ENCODE assay signal across 2 cellular contexts in the genomic region with DNA sequence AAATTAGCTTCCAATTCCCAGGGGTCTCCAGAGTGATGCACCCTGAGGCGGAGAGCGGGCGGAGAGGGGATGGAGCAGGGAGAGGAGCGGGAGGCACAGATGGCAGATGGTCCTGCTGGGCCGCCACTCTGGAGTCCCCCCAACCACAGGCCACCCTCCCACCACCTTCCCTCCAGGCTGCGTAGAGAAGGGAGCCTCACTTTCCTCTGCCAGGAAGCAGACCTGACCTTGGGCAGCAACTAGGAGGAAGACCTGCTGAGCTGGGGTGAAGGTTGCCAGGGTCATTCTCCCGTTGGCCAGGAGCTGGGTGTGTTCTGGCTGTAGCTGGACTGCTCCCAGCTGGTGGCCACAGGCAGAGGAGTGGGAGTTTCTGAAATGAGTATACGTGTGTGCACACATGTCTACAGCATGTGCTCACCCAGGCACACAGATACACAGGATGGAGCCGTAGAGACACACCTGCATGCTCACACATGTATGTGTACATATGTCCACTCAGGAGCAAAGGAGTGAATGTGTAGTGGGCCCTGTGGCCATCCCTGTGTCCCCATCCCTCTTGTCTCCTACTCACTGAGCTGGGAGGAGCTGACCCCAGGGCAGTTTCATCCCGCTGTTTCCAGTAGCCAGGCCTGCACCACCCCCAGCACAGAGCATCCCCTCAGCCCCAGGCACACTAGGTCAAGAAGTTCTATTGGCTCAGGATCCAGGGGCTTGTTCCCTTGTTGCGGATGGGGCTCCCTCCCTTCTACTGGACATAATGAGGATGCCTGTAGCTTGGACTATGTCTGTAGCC.
TF ChIP-seq lines count a peak whose summit lies in the region.

No MANE protein-coding gene starts in this region.

TF ChIP-seq in SK-N-SH, 30 proteins besides CTCF, POLR2A, EP300 and RAD21 (continued from another document):
- no peak for TF ChIP-seq YY1 (IDR thresholded peaks at IDR 0.05; ENCODE audit: low read depth)
- TF ChIP-seq NRF1 (IDR thresholded peaks at IDR 0.05; ENCODE audit: low read depth, low read length) = no peak

TF ChIP-seq in SK-N-SH treated with all-trans-retinoic acid at 6 μM for 48 hours, 23 proteins besides CTCF, POLR2A, EP300 and RAD21 (continued from another document):
- TF ChIP-seq ESRRG (CRISPR knock-in tag; IDR thresholded peaks at IDR 0.05) (no peak), TCF4 (CRISPR knock-in tag; IDR thresholded peaks at IDR 0.05; ENCODE audit: borderline replicate concordance) (no peak), OSR1 (CRISPR knock-in tag; IDR thresholded peaks at IDR 0.05) (no peak), CSDC2 (CRISPR knock-in tag; IDR thresholded peaks at IDR 0.05) (no peak), ZNF70 (CRISPR knock-in tag; IDR thresholded peaks at IDR 0.05) (no peak), ZFP30 (CRISPR knock-in tag; IDR thresholded peaks at IDR 0.05) (no peak), PPARA (CRISPR knock-in tag; IDR thresholded peaks at IDR 0.05; ENCODE audit: borderline replicate concordance) (no peak), TOX (CRISPR knock-in tag; IDR thresholded peaks at IDR 0.05; ENCODE audit: borderline replicate concordance) (no peak), ZFP3 (CRISPR knock-in tag; IDR thresholded peaks at IDR 0.05) (no peak)
- TF ChIP-seq, protein P1, sequence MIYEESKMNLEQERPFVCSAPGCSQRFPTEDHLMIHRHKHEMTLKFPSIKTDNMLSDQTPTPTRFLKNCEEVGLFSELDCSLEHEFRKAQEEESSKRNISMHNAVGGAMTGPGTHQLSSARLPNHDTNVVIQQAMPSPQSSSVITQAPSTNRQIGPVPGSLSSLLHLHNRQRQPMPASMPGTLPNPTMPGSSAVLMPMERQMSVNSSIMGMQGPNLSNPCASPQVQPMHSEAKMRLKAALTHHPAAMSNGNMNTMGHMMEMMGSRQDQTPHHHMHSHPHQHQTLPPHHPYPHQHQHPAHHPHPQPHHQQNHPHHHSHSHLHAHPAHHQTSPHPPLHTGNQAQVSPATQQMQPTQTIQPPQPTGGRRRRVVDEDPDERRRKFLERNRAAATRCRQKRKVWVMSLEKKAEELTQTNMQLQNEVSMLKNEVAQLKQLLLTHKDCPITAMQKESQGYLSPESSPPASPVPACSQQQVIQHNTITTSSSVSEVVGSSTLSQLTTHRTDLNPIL (CRISPR knock-in tag; IDR thresholded peaks at IDR 0.05; ENCODE audit: low read depth) = no peak
- TF ChIP-seq, protein P2, sequence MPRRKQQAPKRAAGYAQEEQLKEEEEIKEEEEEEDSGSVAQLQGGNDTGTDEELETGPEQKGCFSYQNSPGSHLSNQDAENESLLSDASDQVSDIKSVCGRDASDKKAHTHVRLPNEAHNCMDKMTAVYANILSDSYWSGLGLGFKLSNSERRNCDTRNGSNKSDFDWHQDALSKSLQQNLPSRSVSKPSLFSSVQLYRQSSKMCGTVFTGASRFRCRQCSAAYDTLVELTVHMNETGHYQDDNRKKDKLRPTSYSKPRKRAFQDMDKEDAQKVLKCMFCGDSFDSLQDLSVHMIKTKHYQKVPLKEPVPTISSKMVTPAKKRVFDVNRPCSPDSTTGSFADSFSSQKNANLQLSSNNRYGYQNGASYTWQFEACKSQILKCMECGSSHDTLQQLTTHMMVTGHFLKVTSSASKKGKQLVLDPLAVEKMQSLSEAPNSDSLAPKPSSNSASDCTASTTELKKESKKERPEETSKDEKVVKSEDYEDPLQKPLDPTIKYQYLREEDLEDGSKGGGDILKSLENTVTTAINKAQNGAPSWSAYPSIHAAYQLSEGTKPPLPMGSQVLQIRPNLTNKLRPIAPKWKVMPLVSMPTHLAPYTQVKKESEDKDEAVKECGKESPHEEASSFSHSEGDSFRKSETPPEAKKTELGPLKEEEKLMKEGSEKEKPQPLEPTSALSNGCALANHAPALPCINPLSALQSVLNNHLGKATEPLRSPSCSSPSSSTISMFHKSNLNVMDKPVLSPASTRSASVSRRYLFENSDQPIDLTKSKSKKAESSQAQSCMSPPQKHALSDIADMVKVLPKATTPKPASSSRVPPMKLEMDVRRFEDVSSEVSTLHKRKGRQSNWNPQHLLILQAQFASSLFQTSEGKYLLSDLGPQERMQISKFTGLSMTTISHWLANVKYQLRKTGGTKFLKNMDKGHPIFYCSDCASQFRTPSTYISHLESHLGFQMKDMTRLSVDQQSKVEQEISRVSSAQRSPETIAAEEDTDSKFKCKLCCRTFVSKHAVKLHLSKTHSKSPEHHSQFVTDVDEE (CRISPR knock-in tag; IDR thresholded peaks at IDR 0.05) = no peak
- TF ChIP-seq, protein P3, sequence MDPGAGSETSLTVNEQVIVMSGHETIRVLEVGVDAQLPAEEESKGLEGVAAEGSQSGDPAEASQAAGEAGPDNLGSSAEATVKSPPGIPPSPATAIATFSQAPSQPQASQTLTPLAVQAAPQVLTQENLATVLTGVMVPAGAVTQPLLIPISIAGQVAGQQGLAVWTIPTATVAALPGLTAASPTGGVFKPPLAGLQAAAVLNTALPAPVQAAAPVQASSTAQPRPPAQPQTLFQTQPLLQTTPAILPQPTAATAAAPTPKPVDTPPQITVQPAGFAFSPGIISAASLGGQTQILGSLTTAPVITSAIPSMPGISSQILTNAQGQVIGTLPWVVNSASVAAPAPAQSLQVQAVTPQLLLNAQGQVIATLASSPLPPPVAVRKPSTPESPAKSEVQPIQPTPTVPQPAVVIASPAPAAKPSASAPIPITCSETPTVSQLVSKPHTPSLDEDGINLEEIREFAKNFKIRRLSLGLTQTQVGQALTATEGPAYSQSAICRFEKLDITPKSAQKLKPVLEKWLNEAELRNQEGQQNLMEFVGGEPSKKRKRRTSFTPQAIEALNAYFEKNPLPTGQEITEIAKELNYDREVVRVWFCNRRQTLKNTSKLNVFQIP (CRISPR knock-in tag; IDR thresholded peaks at IDR 0.05; ENCODE audit: borderline replicate concordance, low read depth) = no peak
